Comparison of ENCODE assay signal across 8 cellular contexts in genomic region chr3:184337315-184337714, GRCh38. TPM values are rescaled to one million over a fixed set of nuclear protein-coding genes. Genes with fewer than 3 reads are reported as not detected.
DNase-seq lines count a peak whose midpoint lies in the region; ATAC-seq and TF ChIP-seq lines count a peak whose summit lies in the region.

Gene FAM131A, plus strand, starts transcription at chr3:184337600. Its CDS starts 31 bp downstream, at chr3:184337631.

- H3K4me3 Mint-ChIP-seq in neural progenitor cell: peak within 1 kb of the TSS; percentile 92

- H3K4me3 ChIP-seq in GM08714 (ENCODE audit: low read length) (peak within 1 kb of the TSS; percentile 63; the same call in 1 of the 2 replicates), WI38 (ENCODE audit: low read depth, low read length) (peak within 1 kb of the TSS; percentile 66), foreskin fibroblast (ENCODE audit: low read depth in 1 of 2, low read length in 2 of 2) (peak within 1 kb of the TSS; percentile 58 to 76), neural progenitor cell (peak within 1 kb of the TSS; percentile 88)

- H3K27me3 Mint-ChIP-seq in neural progenitor cell (ENCODE audit: insufficient read depth, low read depth): peaks cover 5% of the 10 kb centered on the region

- peaks cover 12% of the 10 kb centered on the region for H3K36me3 Mint-ChIP-seq in neural progenitor cell

- peak within 1 kb of the TSS; percentile 62 for H3K9ac ChIP-seq in neural progenitor cell

- H3K4me1 ChIP-seq in neural progenitor cell: peaks cover 21% of the 10 kb centered on the region

- H3K79me2 ChIP-seq in neural progenitor cell (ENCODE audit: low read depth): peaks cover 44% of the 10 kb centered on the region

- TF ChIP-seq CTCF in WI38 (IDR thresholded peaks at IDR 0.05; ENCODE audit: low read depth, low read length): no peak
- TF ChIP-seq CTCF in foreskin fibroblast (IDR thresholded peaks at IDR 0.05; ENCODE audit: low read depth, low read length): no peak
- no peak for TF ChIP-seq CTCF in neural progenitor cell (IDR thresholded peaks at IDR 0.05)

- H3K27me3 ChIP-seq in neural progenitor cell: no peaks in the 10 kb centered on the region

- H3K27ac ChIP-seq in neural progenitor cell: peak within 1 kb of the TSS; percentile 94

- DNase-seq in foreskin fibroblast: peak in 1 of 2 donors; percentile 58
- no peak for DNase-seq in neural progenitor cell (ENCODE audit: low spot score)
- no peak for DNase-seq in DMS153 (lab: John Stamatoyannopoulos, UW)
- no peak for DNase-seq in SKM-1 (lab: John Stamatoyannopoulos, UW; ENCODE audit: unreplicated experiment)

- no peak within 1 kb of the TSS for H2AFZ ChIP-seq in neural progenitor cell (replicated peaks)

- H3K9me3 Mint-ChIP-seq in neural progenitor cell: no peaks in the 10 kb centered on the region

- peak within 1 kb of the TSS; percentile 93 for H3K27ac Mint-ChIP-seq in neural progenitor cell

- H3K36me3 ChIP-seq in neural progenitor cell: no peaks in the 10 kb centered on the region

- peaks cover 29% of the 10 kb centered on the region for H3K4me1 Mint-ChIP-seq in neural progenitor cell

- H4K20me1 ChIP-seq in neural progenitor cell (ENCODE audit: low read depth): peaks cover 88% of the 10 kb centered on the region

- ATAC-seq in GM21390 (IDR thresholded peaks at IDR 0.05; ENCODE audit: unreplicated experiment) (no peak), HG03159 (IDR thresholded peaks at IDR 0.05; ENCODE audit: unreplicated experiment) (no peak)

- H3K9me3 ChIP-seq in neural progenitor cell (ENCODE audit: low read depth): no peaks in the 10 kb centered on the region

- peaks cover 57% of the 10 kb centered on the region for H3F3A ChIP-seq in neural progenitor cell (ENCODE audit: low read depth)

- peak within 1 kb of the TSS; percentile 82 for H3K4me2 ChIP-seq in neural progenitor cell

RNA-seq across cellular contexts. Expression of gene FAM131A, which starts in this region (rescaled TPM):
- 17.2 and 37.7 TPM in 2 replicates for total RNA-seq in neural progenitor cell (ENCODE audit: low replicate concordance)
